In genomic region chr17:50396261-50397110, GRCh38 we compare ENCODE assay signal across 8 cellular contexts. TPM values are rescaled to one million over a fixed set of nuclear protein-coding genes. Genes with fewer than 3 reads are reported as not detected.
DNase-seq lines count a peak whose midpoint lies in the region; ATAC-seq and TF ChIP-seq lines count a peak whose summit lies in the region.

No MANE protein-coding gene starts in this region.

- in situ Hi-C loops in Caki2 (cut with HindIII; ENCODE audit: low pct_unique_long_range_greater_than_20kb, low sequenced_read_pairs) = no loop called here

- peak overlapping the region; percentile 97 for H3K4me3 Mint-ChIP-seq in HFFc6
- peak overlapping the region; percentile 78 for H3K4me3 Mint-ChIP-seq in dendritic cell treated with granulocyte-macrophage colony-stimulating factor and Interleukin-4, amounts not matched to agents 40 ng/mL and 50 ng/mL, for 4 days
- peak overlapping the region; percentile 86 for H3K4me3 Mint-ChIP-seq in stimulated activated naive CD8-positive, alpha-beta T cell treated with anti-CD3 and anti-CD28 coated beads, Interleukin-15, Interleukin-2, amounts not matched to agents 100 ng/mL and 50 ng/mL, for 24 hours

- H3K36me3 ChIP-seq in SJCRH30 (peaks cover 39% of the 10 kb centered on the region), right lobe of liver (peaks cover 0 to 36% (median 26%) of the 10 kb centered on the region in 4 donors)

- TF ChIP-seq CTCF in HFFc6 (IDR thresholded peaks at IDR 0.05) = no peak
- TF ChIP-seq CTCF in right lobe of liver (IDR thresholded peaks at IDR 0.05) = no peak

- H3K4me3 ChIP-seq in SJCRH30 = peak overlapping the region; percentile 92
- peak overlapping the region; percentile 84 to 100 (median 95) for H3K4me3 ChIP-seq in right lobe of liver

- H3K27me3 ChIP-seq in SJCRH30 (no peaks in the 10 kb centered on the region), right lobe of liver (no peaks in the 10 kb centered on the region)

- H3K27ac Mint-ChIP-seq in HFFc6 = peak overlapping the region; percentile 94
- H3K27ac Mint-ChIP-seq in dendritic cell treated with granulocyte-macrophage colony-stimulating factor and Interleukin-4, amounts not matched to agents 40 ng/mL and 50 ng/mL, for 4 days = peak overlapping the region; percentile 86
- H3K27ac Mint-ChIP-seq in stimulated activated naive CD8-positive, alpha-beta T cell treated with anti-CD3 and anti-CD28 coated beads, Interleukin-15, Interleukin-2, amounts not matched to agents 100 ng/mL and 50 ng/mL, for 24 hours = peak overlapping the region; percentile 79

- H3K9me3 ChIP-seq in SJCRH30 (replicated peaks) (no peaks in the 10 kb centered on the region), right lobe of liver (no peaks in the 10 kb centered on the region)

- DNase-seq in Caki2 (ENCODE audit: low read depth) (peak; percentile 56), HFFc6 (peak; percentile 26), SJCRH30 (peak; percentile 35 to 51), right lobe of liver (peak; percentile 54 to 66 (median 62)), GM19240 (ENCODE audit: insufficient read length, low spot score) (no peak)

- H3K4me1 Mint-ChIP-seq in HFFc6 (ENCODE audit: low read depth) = peaks cover 41% of the 10 kb centered on the region
- H3K4me1 Mint-ChIP-seq in dendritic cell treated with granulocyte-macrophage colony-stimulating factor and Interleukin-4, amounts not matched to agents 40 ng/mL and 50 ng/mL, for 4 days (ENCODE audit: low read depth) = peaks cover 49% of the 10 kb centered on the region
- H3K4me1 Mint-ChIP-seq in stimulated activated naive CD8-positive, alpha-beta T cell treated with anti-CD3 and anti-CD28 coated beads, Interleukin-15, Interleukin-2, amounts not matched to agents 100 ng/mL and 50 ng/mL, for 24 hours (ENCODE audit: low read depth) = peaks cover 28% of the 10 kb centered on the region

- H3K9me3 Mint-ChIP-seq in HFFc6 = no peaks in the 10 kb centered on the region
- no peaks in the 10 kb centered on the region for H3K9me3 Mint-ChIP-seq in dendritic cell treated with granulocyte-macrophage colony-stimulating factor and Interleukin-4, amounts not matched to agents 40 ng/mL and 50 ng/mL, for 4 days
- no peaks in the 10 kb centered on the region for H3K9me3 Mint-ChIP-seq in stimulated activated naive CD8-positive, alpha-beta T cell treated with anti-CD3 and anti-CD28 coated beads, Interleukin-15, Interleukin-2, amounts not matched to agents 100 ng/mL and 50 ng/mL, for 24 hours

- intact Hi-C loops in dendritic cell treated with granulocyte-macrophage colony-stimulating factor and Interleukin-4, amounts not matched to agents 40 ng/mL and 50 ng/mL, for 4 days (cut with micrococcal nuclease) = loop anchor here (1.0 kb wide), 2 partner anchors 24 to 30 kb away; partner anchors contain the start of gene ACSF2
- intact Hi-C loops in right lobe of liver (cut with DNase I) = no loop called here

- under 1% methylated on average over 25 of the region's 30 CpGs for WGBS in right lobe of liver (ENCODE audit: insufficient coverage, low coverage, low lambda C conversion rate, missing lambda C conversion rate)

- peaks cover 45% of the 10 kb centered on the region for H3K36me3 Mint-ChIP-seq in HFFc6 (ENCODE audit: low read depth)
- H3K36me3 Mint-ChIP-seq in dendritic cell treated with granulocyte-macrophage colony-stimulating factor and Interleukin-4, amounts not matched to agents 40 ng/mL and 50 ng/mL, for 4 days (ENCODE audit: low read depth) = peaks cover 41% of the 10 kb centered on the region
- peaks cover 43% of the 10 kb centered on the region for H3K36me3 Mint-ChIP-seq in stimulated activated naive CD8-positive, alpha-beta T cell treated with anti-CD3 and anti-CD28 coated beads, Interleukin-15, Interleukin-2, amounts not matched to agents 100 ng/mL and 50 ng/mL, for 24 hours (ENCODE audit: low read depth)

- ATAC-seq in right lobe of liver = peak; percentile 66 to 70 (median 68)
- no peak for ATAC-seq in GM21360 (IDR thresholded peaks at IDR 0.05; ENCODE audit: unreplicated experiment)

- H3K27me3 Mint-ChIP-seq in HFFc6 (ENCODE audit: insufficient read depth) = peaks cover 4% of the 10 kb centered on the region
- peaks cover 1% of the 10 kb centered on the region for H3K27me3 Mint-ChIP-seq in dendritic cell treated with granulocyte-macrophage colony-stimulating factor and Interleukin-4, amounts not matched to agents 40 ng/mL and 50 ng/mL, for 4 days
- H3K27me3 Mint-ChIP-seq in stimulated activated naive CD8-positive, alpha-beta T cell treated with anti-CD3 and anti-CD28 coated beads, Interleukin-15, Interleukin-2, amounts not matched to agents 100 ng/mL and 50 ng/mL, for 24 hours = no peaks in the 10 kb centered on the region

- TF ChIP-seq POLR2A in right lobe of liver (IDR thresholded peaks at IDR 0.05) = peak; percentile 25

- H3K27ac ChIP-seq in SJCRH30 (peak overlapping the region; percentile 78), right lobe of liver (peak overlapping the region; percentile 61 to 91 (median 79))

- H3K4me1 ChIP-seq in SJCRH30 = 0 out of 2 replicates have a peak, but pooled peaks cover 3% of the 10 kb centered on the region
- H3K4me1 ChIP-seq in right lobe of liver = peaks cover 0 to 22% (median 8%) of the 10 kb centered on the region in 4 donors

RNA-seq across cellular contexts. Expression of gene LRRC59, which starts 0.8 kb away (rescaled TPM):
- total RNA-seq in Caki2 (2014; rRNA removed; shearing (Covaris generic); ENCODE audit: low replicate concordance) = 250 and 251 TPM in 2 replicates
- total RNA-seq in HFFc6 (2021; fragmentation: NEBNext Ultra II Directional; extraction: Animal tissue kit (Norgen Biotek cat#: 25700)) = 100 to 1,000 TPM; 214 to 272 (median 261) TPM
- 89.4 and 89.5 TPM in 2 replicates for total RNA-seq in SJCRH30 (2014; rRNA removed; shearing (Covaris generic))
- 100 to 1,000 TPM in 2 of 6 experiments, 10 to 100 TPM in 4; 36.0 to 125 (median 64.0) TPM for total RNA-seq in right lobe of liver

RNA-seq across cellular contexts. Expression of gene EME1, which starts 23.5 kb away (rescaled TPM):
- total RNA-seq in Caki2 (2014; rRNA removed; shearing (Covaris generic); ENCODE audit: low replicate concordance) = 16.9 and 19.0 TPM in 2 replicates
- total RNA-seq in HFFc6 (2021; fragmentation: NEBNext Ultra II Directional; extraction: Animal tissue kit (Norgen Biotek cat#: 25700)) = 1 to 10 TPM; 3.3 to 7.7 (median 6.5) TPM
- total RNA-seq in SJCRH30 (2014; rRNA removed; shearing (Covaris generic)) = 18.4 and 20.8 TPM in 2 replicates
- 1 to 10 TPM in 1 of 6 experiments, under 1 TPM in 3, not detected in 2; 0.12 to 1.3 (median 0.66) TPM for total RNA-seq in right lobe of liver

RNA-seq across cellular contexts. Expression of gene MRPL27, which starts 23.5 kb away (rescaled TPM):
- 62.3 and 126 TPM in 2 replicates for total RNA-seq in Caki2 (2014; rRNA removed; shearing (Covaris generic); ENCODE audit: low replicate concordance)
- total RNA-seq in HFFc6 (2021; fragmentation: NEBNext Ultra II Directional; extraction: Animal tissue kit (Norgen Biotek cat#: 25700)) = 10 to 100 TPM; 70.0 to 78.7 (median 75.0) TPM
- total RNA-seq in SJCRH30 (2014; rRNA removed; shearing (Covaris generic)) = 43.8 and 44.4 TPM in 2 replicates
- 10 to 100 TPM; 34.3 to 69.4 (median 38.6) TPM for total RNA-seq in right lobe of liver

RNA-seq across cellular contexts. Expression of gene ACSF2, which starts 29.5 kb away (rescaled TPM):
- 33.1 and 62.2 TPM in 2 replicates for total RNA-seq in Caki2 (2014; rRNA removed; shearing (Covaris generic); ENCODE audit: low replicate concordance)
- 10 to 100 TPM; 15.3 to 23.3 (median 17.5) TPM for total RNA-seq in HFFc6 (2021; fragmentation: NEBNext Ultra II Directional; extraction: Animal tissue kit (Norgen Biotek cat#: 25700))
- 6.3 and 6.7 TPM in 2 replicates for total RNA-seq in SJCRH30 (2014; rRNA removed; shearing (Covaris generic))
- total RNA-seq in right lobe of liver = 10 to 100 TPM; 25.1 to 60.9 (median 36.9) TPM

RNA-seq across cellular contexts. Expression of gene XYLT2, which starts 50.6 kb away (rescaled TPM):
- 39.4 and 53.5 TPM in 2 replicates for total RNA-seq in Caki2 (2014; rRNA removed; shearing (Covaris generic); ENCODE audit: low replicate concordance)
- 10 to 100 TPM; 38.9 to 47.1 (median 43.2) TPM for total RNA-seq in HFFc6 (2021; fragmentation: NEBNext Ultra II Directional; extraction: Animal tissue kit (Norgen Biotek cat#: 25700))
- total RNA-seq in SJCRH30 (2014; rRNA removed; shearing (Covaris generic)) = 17.9 and 18.5 TPM in 2 replicates
- 10 to 100 TPM in 3 of 6 experiments, 1 to 10 TPM in 3; 7.0 to 13.8 (median 9.4) TPM for total RNA-seq in right lobe of liver
